Comparison of ENCODE assay signal across 31 cellular contexts in the genomic region with DNA sequence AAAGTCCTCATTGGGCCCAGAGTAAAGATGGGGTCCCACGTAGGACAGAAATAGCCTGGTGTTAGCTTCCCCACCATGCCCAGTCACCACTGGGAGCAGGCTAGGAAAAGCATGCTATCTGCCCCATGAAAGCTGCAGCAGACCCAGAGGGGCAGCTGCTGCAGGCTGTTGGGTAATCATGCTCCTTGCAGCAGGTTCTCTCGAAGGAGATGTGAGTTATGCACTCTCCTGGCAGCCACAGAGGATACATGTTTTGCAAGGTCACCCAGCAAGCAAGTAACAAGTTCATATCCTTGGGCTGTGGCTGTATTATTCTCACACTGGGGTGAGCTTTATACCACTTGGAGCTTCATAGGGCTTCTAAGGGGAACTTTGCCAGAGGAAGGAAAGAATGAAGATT. TPM values are rescaled to one million over a fixed set of nuclear protein-coding genes. Genes with fewer than 3 reads are reported as not detected.
"Had no signal": no experiment of that assay in that cellular context is flagged by ENCODE, and none has a peak within 500 bp of the region (broad histone marks: within the 10 kb centered on the region; RNA-seq: fewer than 3 reads in every experiment).

No MANE protein-coding gene starts in this region.

- H3K4me1 Mint-ChIP-seq: activated CD4-positive, alpha-beta T cell treated with anti-CD3 and anti-CD28 coated beads for 36 hours; immature natural killer cell had no signal

- H3K4me3 Mint-ChIP-seq: activated B cell treated with CpG ODN at 0.5 μM for 24 hours; activated CD4-positive, alpha-beta T cell treated with anti-CD3 and anti-CD28 coated beads for 36 hours; activated naive CD8-positive, alpha-beta T cell treated with anti-CD3 and anti-CD28 coated beads, Interleukin-2, amount 10 ng/mL, durations not matched to agents 7 days and 5 days; activated T-cell treated with anti-CD3 and anti-CD28 coated beads, Interleukin-2, amount 50 U/mL, for 72 hours; immature natural killer cell; natural killer cell treated with Interleukin-12 subunit alpha and Interleukin-12 subunit beta and Interleukin-15 and Interleukin-18, amount 100 ng/mL, for 72 hours; stimulated activated naive CD8-positive, alpha-beta T cell treated with anti-CD3 and anti-CD28 coated beads, Interleukin-15, Interleukin-2, amounts not matched to agents 100 ng/mL and 50 ng/mL, for 24 hours; T-cell had no signal

- H3K36me3 Mint-ChIP-seq: activated naive CD8-positive, alpha-beta T cell treated with anti-CD3 and anti-CD28 coated beads, Interleukin-2, amount 10 ng/mL, durations not matched to agents 7 days and 5 days; immature natural killer cell; natural killer cell treated with Interleukin-12 subunit alpha and Interleukin-12 subunit beta and Interleukin-15 and Interleukin-18, amount 100 ng/mL, for 72 hours; T-cell had no signal

- H3K4me3 ChIP-seq: dorsolateral prefrontal cortex, lower lobe of right lung, spleen, upper lobe of right lung had no signal

- H3K9me3 Mint-ChIP-seq: activated naive CD8-positive, alpha-beta T cell treated with anti-CD3 and anti-CD28 coated beads, Interleukin-2, amount 10 ng/mL, durations not matched to agents 7 days and 5 days; activated T-cell treated with anti-CD3 and anti-CD28 coated beads, Interleukin-2, amount 50 U/mL, for 72 hours; immature natural killer cell; natural killer cell treated with Interleukin-12 subunit alpha and Interleukin-12 subunit beta and Interleukin-15 and Interleukin-18, amount 100 ng/mL, for 72 hours; stimulated activated naive CD8-positive, alpha-beta T cell treated with anti-CD3 and anti-CD28 coated beads, Interleukin-15, Interleukin-2, amounts not matched to agents 100 ng/mL and 50 ng/mL, for 24 hours; T-cell had no signal

- H3K36me3 ChIP-seq: lower lobe of right lung, spleen, upper lobe of right lung had no signal

- DNase-seq: activated B cell treated with CpG ODN at 0.5 μM for 24 hours; activated CD4-positive, alpha-beta T cell treated with anti-CD3 and anti-CD28 coated beads for 36 hours; activated CD4-positive, alpha-beta T cell treated with anti-CD3 and anti-CD28 coated beads, Interleukin-2, amount 50 U/mL, for 4 hours; activated naive CD4-positive, alpha-beta T cell treated with Interleukin-2 at 50 U/mL for 16 hours; activated naive CD8-positive, alpha-beta T cell treated with anti-CD3 and anti-CD28 coated beads, Interleukin-2, amount 10 ng/mL, durations not matched to agents 7 days and 5 days; activated T-cell treated with anti-CD3 and anti-CD28 coated beads for 4 hours; activated T-cell treated with anti-CD3 and anti-CD28 coated beads, Interleukin-2, amount 50 U/mL, for 72 hours; amniotic stem cell; central memory CD4-positive, alpha-beta T cell; dorsolateral prefrontal cortex; effector memory CD4-positive, alpha-beta T cell; erythroblast; foreskin fibroblast; head of caudate nucleus; hypothalamus; immature natural killer cell; kidney glomerular epithelial cell; lower lobe of right lung; mesendoderm; spleen; stimulated activated CD4-positive, alpha-beta T cell treated with anti-CD3 and anti-CD28 coated beads, Interleukin-2, amount 100 ng/mL, for 48 hours; T-cell; upper lobe of right lung had no signal

- H3K27ac Mint-ChIP-seq: activated B cell treated with CpG ODN at 0.5 μM for 24 hours; activated CD4-positive, alpha-beta T cell treated with anti-CD3 and anti-CD28 coated beads for 36 hours; activated naive CD8-positive, alpha-beta T cell treated with anti-CD3 and anti-CD28 coated beads, Interleukin-2, amount 10 ng/mL, durations not matched to agents 7 days and 5 days; activated T-cell treated with anti-CD3 and anti-CD28 coated beads, Interleukin-2, amount 50 U/mL, for 72 hours; immature natural killer cell; natural killer cell treated with Interleukin-12 subunit alpha and Interleukin-12 subunit beta and Interleukin-15 and Interleukin-18, amount 100 ng/mL, for 72 hours; T-cell had no signal

- H3K27me3 Mint-ChIP-seq: activated CD4-positive, alpha-beta T cell treated with anti-CD3 and anti-CD28 coated beads for 36 hours; activated naive CD8-positive, alpha-beta T cell treated with anti-CD3 and anti-CD28 coated beads, Interleukin-2, amount 10 ng/mL, durations not matched to agents 7 days and 5 days; stimulated activated naive CD8-positive, alpha-beta T cell treated with anti-CD3 and anti-CD28 coated beads, Interleukin-15, Interleukin-2, amounts not matched to agents 100 ng/mL and 50 ng/mL, for 24 hours; T-cell had no signal

- H3K9me3 ChIP-seq: lower lobe of right lung, spleen, upper lobe of right lung had no signal

- H3K27me3 ChIP-seq: dorsolateral prefrontal cortex, spleen, upper lobe of right lung had no signal

RNA-seq across cellular contexts. Expression of gene HEYL, which starts 9.1 kb away (rescaled TPM):
- total RNA-seq: activated B cell treated with CpG ODN at 0.5 μM for 24 hours; activated naive CD8-positive, alpha-beta T cell treated with anti-CD3 and anti-CD28 coated beads, Interleukin-2, amount 10 ng/mL, durations not matched to agents 7 days and 5 days; mononuclear cell; natural killer cell treated with Interleukin-12 subunit alpha and Interleukin-12 subunit beta and Interleukin-15 and Interleukin-18, amount 100 ng/mL, for 72 hours had no signal
- polyA plus RNA-seq: immature natural killer cell had no signal

RNA-seq across cellular contexts. Expression of gene NT5C1A, which starts 23.4 kb away (rescaled TPM):
- total RNA-seq: activated B cell treated with CpG ODN at 0.5 μM for 24 hours; activated naive CD8-positive, alpha-beta T cell treated with anti-CD3 and anti-CD28 coated beads, Interleukin-2, amount 10 ng/mL, durations not matched to agents 7 days and 5 days; left lobe of liver; lower lobe of right lung; osteoblast; subcutaneous adipose tissue; T-helper 2 cell treated with Interferon-gamma antibody and Interleukin-4, amounts not matched to agents 100 ng/mL and 5 ng/mL, for 36 hours had no signal
- polyA plus RNA-seq: immature natural killer cell, spleen, thymus had no signal

RNA-seq across cellular contexts. Expression of gene HPCAL4, which starts 42.7 kb away (rescaled TPM):
- total RNA-seq: activated B cell treated with CpG ODN at 0.5 μM for 24 hours, osteoblast, subcutaneous adipose tissue had no signal
